In the genomic region with DNA sequence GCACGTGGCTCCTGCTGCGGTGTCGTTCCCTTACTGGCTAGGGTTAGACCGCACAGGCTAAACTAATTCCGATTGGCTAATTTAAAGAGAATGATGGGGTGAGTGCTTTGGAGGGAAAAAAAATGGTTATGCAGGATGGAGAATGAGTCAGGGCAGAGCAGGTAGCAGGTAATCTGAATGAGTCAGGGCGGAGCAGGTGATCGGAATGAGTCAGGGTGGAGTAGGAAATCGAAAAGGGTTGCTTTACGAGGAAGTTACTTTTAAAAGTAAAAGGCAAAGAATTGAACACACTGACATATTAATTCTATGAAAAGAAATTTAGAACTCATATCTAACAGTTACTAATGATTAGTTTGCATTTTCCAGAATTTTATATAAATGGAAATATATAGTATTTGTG, we compare ENCODE assay signal across 24 cellular contexts.
DNase-seq lines count a peak whose midpoint lies in the region; ATAC-seq, FAIRE-seq and TF ChIP-seq lines count a peak whose summit lies in the region.
"Had no signal": no experiment of that assay in that cellular context is flagged by ENCODE, and none has a peak within 500 bp of the region (broad histone marks: within the 10 kb centered on the region; RNA-seq: fewer than 3 reads in every experiment).

No MANE protein-coding gene starts in this region.

- whole genome bisulfite sequencing in small intestine, 3 donors, result 70 to 86% (median 79%) methylated on average over 9 of the region's 9 CpGs
- 95 to 98% methylated on average over 9 of the region's 9 CpGs for WGBS in heart right ventricle, 2 donors

- TF ChIP-seq CTCF in colonic mucosa (IDR thresholded peaks at IDR 0.05) (no peak), heart right ventricle (IDR thresholded peaks at IDR 0.05) (no peak)

- H3K36me3 Mint-ChIP-seq in activated naive CD4-positive, alpha-beta T cell treated with anti-CD3 and anti-CD28 coated beads, Interleukin-2, amount 10 ng/mL, durations not matched to agents 7 days and 5 days, result no peaks in the 10 kb centered on the region
- H3K36me3 Mint-ChIP-seq in activated T-cell treated with anti-CD3 and anti-CD28 coated beads, Interleukin-2, amount 50 U/mL, for 24 hours (ENCODE audit: low read depth), result no peaks in the 10 kb centered on the region

- H3K27me3 Mint-ChIP-seq in activated naive CD4-positive, alpha-beta T cell treated with anti-CD3 and anti-CD28 coated beads, Interleukin-2, amount 10 ng/mL, durations not matched to agents 7 days and 5 days, result no peaks in the 10 kb centered on the region
- no peaks in the 10 kb centered on the region for H3K27me3 Mint-ChIP-seq in activated T-cell treated with anti-CD3 and anti-CD28 coated beads, Interleukin-2, amount 50 U/mL, for 24 hours

- H3K27me3 ChIP-seq in colonic mucosa, result no peaks in the 10 kb centered on the region
- no peaks in the 10 kb centered on the region for H3K27me3 ChIP-seq in small intestine (ENCODE audit: control insufficient read depth in 2 of 2, insufficient read depth in 2 of 2, low read length in 2 of 2)
- H3K27me3 ChIP-seq in heart right ventricle, result no peaks in the 10 kb centered on the region
- H3K27me3 ChIP-seq: Peyer's patch had no signal

- H3K4me3 Mint-ChIP-seq in activated naive CD4-positive, alpha-beta T cell treated with anti-CD3 and anti-CD28 coated beads, Interleukin-2, amount 10 ng/mL, durations not matched to agents 7 days and 5 days, result no peak overlapping the region
- no peak overlapping the region for H3K4me3 Mint-ChIP-seq in activated T-cell treated with anti-CD3 and anti-CD28 coated beads, Interleukin-2, amount 50 U/mL, for 24 hours

- intact Hi-C loops in colonic mucosa (cut with DNase I) (no loop called here), heart right ventricle (cut with DNase I) (no loop called here)

- ATAC-seq in GM21619 (IDR thresholded peaks at IDR 0.05; ENCODE audit: unreplicated experiment) (no peak), heart right ventricle (no peak)
- ATAC-seq: K562 had no signal

- H3K4me1 Mint-ChIP-seq in activated naive CD4-positive, alpha-beta T cell treated with anti-CD3 and anti-CD28 coated beads, Interleukin-2, amount 10 ng/mL, durations not matched to agents 7 days and 5 days, result peaks cover 21% of the 10 kb centered on the region
- H3K4me1 Mint-ChIP-seq in activated T-cell treated with anti-CD3 and anti-CD28 coated beads, Interleukin-2, amount 50 U/mL, for 24 hours (ENCODE audit: low read depth), result peaks cover 29% of the 10 kb centered on the region

- peaks cover 6% of the 10 kb centered on the region for H3K9me3 Mint-ChIP-seq in activated naive CD4-positive, alpha-beta T cell treated with anti-CD3 and anti-CD28 coated beads, Interleukin-2, amount 10 ng/mL, durations not matched to agents 7 days and 5 days
- no peaks in the 10 kb centered on the region for H3K9me3 Mint-ChIP-seq in activated T-cell treated with anti-CD3 and anti-CD28 coated beads, Interleukin-2, amount 50 U/mL, for 24 hours

- DNase-seq in activated naive CD4-positive, alpha-beta T cell treated with anti-CD3 and anti-CD28 coated beads, Interleukin-2, amount 10 ng/mL, durations not matched to agents 7 days and 5 days, result no peak
- DNase-seq in activated naive CD4-positive, alpha-beta T cell (lab: John Stamatoyannopoulos, UW), result no peak
- DNase-seq in LoVo (ENCODE audit: low spot score), result peak; percentile 55
- peak; percentile 16 for DNase-seq in colonic mucosa
- peak; percentile 54 for DNase-seq in small intestine
- no peak for DNase-seq in activated T-cell treated with anti-CD3 and anti-CD28 coated beads, Interleukin-2, amount 50 U/mL, for 24 hours
- no peak for DNase-seq in heart right ventricle
- DNase-seq: DMS153, DND-41, GM23248, H7, MM.1S, NCI-H1417, NCI-H1694, NCI-H2029 treated with DMSO at 0.1 percent for 48 hours, NCI-H446 treated with DMSO at 0.1 percent for 48 hours, NCI-H526, SIG-M5 had no signal

- FAIRE-seq in small intestine (lab: Jason Lieb, UNC), result no peak
- FAIRE-seq: GM12892, K562 had no signal

- H3K4me3 ChIP-seq in colonic mucosa (no peak overlapping the region), small intestine (ENCODE audit: low read depth in 1 of 2, low read length in 2 of 2) (no peak overlapping the region), heart right ventricle (no peak overlapping the region)
- H3K4me3 ChIP-seq: GM23248, K562, Peyer's patch, SK-N-MC had no signal

- H3K9me3 ChIP-seq in colonic mucosa, result no peaks in the 10 kb centered on the region
- H3K9me3 ChIP-seq in small intestine (ENCODE audit: control insufficient read depth, low read depth), result no peaks in the 10 kb centered on the region
- H3K9me3 ChIP-seq in heart right ventricle, result no peaks in the 10 kb centered on the region
- H3K9me3 ChIP-seq: Peyer's patch had no signal

- H3K36me3 ChIP-seq in colonic mucosa, result no peaks in the 10 kb centered on the region
- H3K36me3 ChIP-seq in small intestine (ENCODE audit: control insufficient read depth in 2 of 2, insufficient read depth in 2 of 2, low read length in 2 of 2), result no peaks in the 10 kb centered on the region
- no peaks in the 10 kb centered on the region for H3K36me3 ChIP-seq in heart right ventricle
- H3K36me3 ChIP-seq: Peyer's patch had no signal

- no peak overlapping the region for H3K27ac ChIP-seq in colonic mucosa
- no peak overlapping the region for H3K27ac ChIP-seq in small intestine (ENCODE audit: low read depth in 1 of 2, low read length in 1 of 2)
- no peak overlapping the region for H3K27ac ChIP-seq in heart right ventricle
- H3K27ac ChIP-seq: 22Rv1, GM23248, Peyer's patch, SK-N-MC had no signal

- CTCF ChIA-PET in activated naive CD4-positive, alpha-beta T cell treated with anti-CD3 and anti-CD28 coated beads, Interleukin-2, amount 10 ng/mL, durations not matched to agents 7 days and 5 days (lab: Charles Lee), result no interaction called here

- H3K4me1 ChIP-seq in colonic mucosa, result no peaks in the 10 kb centered on the region
- no peaks in the 10 kb centered on the region for H3K4me1 ChIP-seq in small intestine (ENCODE audit: control insufficient read depth in 2 of 2, insufficient read depth in 1 of 2, low read depth in 1 of 2, low read length in 1 of 2)
- peaks cover 0 to 12% (median 3%) of the 10 kb centered on the region in 9 donors for H3K4me1 ChIP-seq in heart right ventricle
- H3K4me1 ChIP-seq: Peyer's patch had no signal

- H3K27ac Mint-ChIP-seq in activated naive CD4-positive, alpha-beta T cell treated with anti-CD3 and anti-CD28 coated beads, Interleukin-2, amount 10 ng/mL, durations not matched to agents 7 days and 5 days, result peak overlapping the region; percentile 43
- H3K27ac Mint-ChIP-seq in activated T-cell treated with anti-CD3 and anti-CD28 coated beads, Interleukin-2, amount 50 U/mL, for 24 hours, result no peak overlapping the region

- H3K9ac ChIP-seq in colonic mucosa (ENCODE audit: low read depth in 2 of 2, low read length in 2 of 2), result no peak overlapping the region
- H3K9ac ChIP-seq: GM23248 had no signal

Comparison
In these comparisons a context has a peak if more than half of its experiments do, and no peak if none do; other contexts are left out.
1. DNase-seq: peak in LoVo (single experiment), colonic mucosa (single experiment) and small intestine (single experiment); none in activated naive CD4-positive, alpha-beta T cell treated with anti-CD3 and anti-CD28 coated beads, Interleukin-2, amount 10 ng/mL, durations not matched to agents 7 days and 5 days (single experiment), activated naive CD4-positive, alpha-beta T cell (0 of 4), activated T-cell treated with anti-CD3 and anti-CD28 coated beads, Interleukin-2, amount 50 U/mL, for 24 hours (single experiment) and heart right ventricle (0 of 2).